1 cellular context compared by ENCODE assay signal in the genomic region with DNA sequence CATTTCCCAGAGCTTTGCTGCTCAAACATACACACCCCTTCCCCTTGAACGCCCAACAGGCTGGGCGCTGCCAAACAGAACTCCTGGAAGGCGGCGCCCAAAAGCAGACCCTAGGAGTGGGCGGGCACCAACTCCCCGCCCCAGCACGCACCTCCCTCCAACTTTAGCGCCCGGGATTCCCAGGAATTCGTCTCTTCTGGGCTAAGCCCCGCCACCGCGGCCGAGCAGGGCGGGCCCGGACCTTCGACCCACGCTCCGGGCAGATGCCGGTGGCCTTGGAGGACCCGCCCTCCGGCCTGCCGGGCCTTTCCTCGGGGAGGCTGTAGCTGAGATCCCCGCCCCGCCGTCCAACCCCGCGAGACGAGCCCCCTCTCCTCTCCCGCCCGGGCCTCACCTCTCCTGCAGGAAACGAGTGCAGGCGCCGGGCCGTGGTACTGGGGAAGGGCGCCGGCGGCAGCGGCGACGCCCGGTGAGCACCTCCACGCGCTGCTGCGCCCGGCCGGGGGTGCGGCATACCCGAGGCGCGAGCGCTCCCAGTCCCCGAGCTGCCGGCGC.
TF ChIP-seq lines count a peak whose summit lies in the region.

No MANE protein-coding gene starts in this region.

TF ChIP-seq in HepG2, 621 proteins besides CTCF, POLR2A, EP300 and RAD21 (continued from another document and continues in another):
- TF ChIP-seq, protein P1, sequence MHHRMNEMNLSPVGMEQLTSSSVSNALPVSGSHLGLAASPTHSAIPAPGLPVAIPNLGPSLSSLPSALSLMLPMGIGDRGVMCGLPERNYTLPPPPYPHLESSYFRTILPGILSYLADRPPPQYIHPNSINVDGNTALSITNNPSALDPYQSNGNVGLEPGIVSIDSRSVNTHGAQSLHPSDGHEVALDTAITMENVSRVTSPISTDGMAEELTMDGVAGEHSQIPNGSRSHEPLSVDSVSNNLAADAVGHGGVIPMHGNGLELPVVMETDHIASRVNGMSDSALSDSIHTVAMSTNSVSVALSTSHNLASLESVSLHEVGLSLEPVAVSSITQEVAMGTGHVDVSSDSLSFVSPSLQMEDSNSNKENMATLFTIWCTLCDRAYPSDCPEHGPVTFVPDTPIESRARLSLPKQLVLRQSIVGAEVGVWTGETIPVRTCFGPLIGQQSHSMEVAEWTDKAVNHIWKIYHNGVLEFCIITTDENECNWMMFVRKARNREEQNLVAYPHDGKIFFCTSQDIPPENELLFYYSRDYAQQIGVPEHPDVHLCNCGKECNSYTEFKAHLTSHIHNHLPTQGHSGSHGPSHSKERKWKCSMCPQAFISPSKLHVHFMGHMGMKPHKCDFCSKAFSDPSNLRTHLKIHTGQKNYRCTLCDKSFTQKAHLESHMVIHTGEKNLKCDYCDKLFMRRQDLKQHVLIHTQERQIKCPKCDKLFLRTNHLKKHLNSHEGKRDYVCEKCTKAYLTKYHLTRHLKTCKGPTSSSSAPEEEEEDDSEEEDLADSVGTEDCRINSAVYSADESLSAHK (CRISPR knock-in tag; IDR thresholded peaks at IDR 0.05; ENCODE audit: borderline replicate concordance), result no peak
- TF ChIP-seq E2F2 (CRISPR knock-in tag; IDR thresholded peaks at IDR 0.05; ENCODE audit: borderline replicate concordance) (no peak), ZNF782 (CRISPR knock-in tag; IDR thresholded peaks at IDR 0.05; ENCODE audit: borderline replicate concordance) (no peak), ZNF225 (CRISPR knock-in tag; IDR thresholded peaks at IDR 0.05) (no peak), ETV5 (CRISPR knock-in tag; IDR thresholded peaks at IDR 0.05; ENCODE audit: borderline replicate concordance) (no peak), NFATC3 (CRISPR knock-in tag; IDR thresholded peaks at IDR 0.05) (no peak), PPARG (CRISPR knock-in tag; conservative IDR thresholded peaks at IDR 0.05) (no peak), ZNF33A (CRISPR knock-in tag; IDR thresholded peaks at IDR 0.05; ENCODE audit: borderline replicate concordance) (no peak), ZNF3 (CRISPR knock-in tag; IDR thresholded peaks at IDR 0.05) (no peak), KLF11 (CRISPR knock-in tag; IDR thresholded peaks at IDR 0.05) (no peak), PATZ1 (CRISPR knock-in tag; IDR thresholded peaks at IDR 0.05) (no peak; the same call in none of the 2 replicates), NR2C2 (CRISPR knock-in tag; IDR thresholded peaks at IDR 0.05; ENCODE audit: borderline replicate concordance) (no peak), POLR2G (IDR thresholded peaks at IDR 0.05; ENCODE audit: low read depth, low read length) (no peak; the same call in 1 of the 2 replicates), GZF1 (CRISPR knock-in tag; IDR thresholded peaks at IDR 0.05) (no peak), SNRNP70 (IDR thresholded peaks at IDR 0.05; ENCODE audit: low read depth, low read length) (no peak), SKI (IDR thresholded peaks at IDR 0.05; ENCODE audit: partially characterized antibody) (no peak), ZNF563 (CRISPR knock-in tag; IDR thresholded peaks at IDR 0.05) (no peak), ZNF674 (CRISPR knock-in tag; IDR thresholded peaks at IDR 0.05; ENCODE audit: low read depth) (no peak), ZBTB10 (CRISPR knock-in tag; IDR thresholded peaks at IDR 0.05; ENCODE audit: borderline replicate concordance) (no peak; the same call in 1 of the 2 replicates), PTBP1 (IDR thresholded peaks at IDR 0.05; ENCODE audit: low read depth, low read length, poor library complexity, severe bottlenecking) (no peak), ZC3H13 (CRISPR knock-in tag; IDR thresholded peaks at IDR 0.05) (no peak; the same call in 1 of the 2 replicates), ZNF354B (CRISPR knock-in tag; IDR thresholded peaks at IDR 0.05) (no peak), NFRKB (IDR thresholded peaks at IDR 0.05) (no peak), MED13 (CRISPR knock-in tag; IDR thresholded peaks at IDR 0.05) (0 out of 2 replicates have a peak, but pooled peaks have one; percentile 16), ZNF841 (CRISPR knock-in tag; IDR thresholded peaks at IDR 0.05; ENCODE audit: borderline replicate concordance) (no peak), TERF1 (CRISPR knock-in tag; IDR thresholded peaks at IDR 0.05) (peak; percentile 94; the same call in 1 of the 2 replicates), ZNF432 (CRISPR knock-in tag; IDR thresholded peaks at IDR 0.05; ENCODE audit: borderline replicate concordance) (no peak), ZNF24 (IDR thresholded peaks at IDR 0.05) (no peak), ZNF160 (CRISPR knock-in tag; IDR thresholded peaks at IDR 0.05) (no peak; the same call in 1 of the 2 replicates), ZSCAN29 (CRISPR knock-in tag; conservative IDR thresholded peaks at IDR 0.05) (peak; percentile 63; the same call in 1 of the 2 replicates), ZNF546 (CRISPR knock-in tag; conservative IDR thresholded peaks at IDR 0.05) (no peak), TRIM22 (IDR thresholded peaks at IDR 0.05) (no peak), CBX1 (IDR thresholded peaks at IDR 0.05; ENCODE audit: low read depth) (peak; percentile 84), CEBPB (IDR thresholded peaks at IDR 0.05; ENCODE audit: borderline replicate concordance, low read depth, low read length) (no peak), BATF2 (CRISPR knock-in tag; IDR thresholded peaks at IDR 0.05) (0 out of 2 replicates have a peak, but pooled peaks have one; percentile 74), TAF15 (IDR thresholded peaks at IDR 0.05; ENCODE audit: low read depth, low read length, poor library complexity, severe bottlenecking) (peak; percentile 58), PBX2 (CRISPR knock-in tag; IDR thresholded peaks at IDR 0.05) (no peak), NCOA5 (CRISPR knock-in tag; IDR thresholded peaks at IDR 0.05) (no peak), RAD51 (IDR thresholded peaks at IDR 0.05; ENCODE audit: borderline replicate concordance) (no peak), THAP11 (CRISPR knock-in tag; IDR thresholded peaks at IDR 0.05) (no peak), HNRNPL (IDR thresholded peaks at IDR 0.05; ENCODE audit: low read depth, low read length) (peak; percentile 76; the same call in 1 of the 2 replicates)
- TF ChIP-seq, protein P2, sequence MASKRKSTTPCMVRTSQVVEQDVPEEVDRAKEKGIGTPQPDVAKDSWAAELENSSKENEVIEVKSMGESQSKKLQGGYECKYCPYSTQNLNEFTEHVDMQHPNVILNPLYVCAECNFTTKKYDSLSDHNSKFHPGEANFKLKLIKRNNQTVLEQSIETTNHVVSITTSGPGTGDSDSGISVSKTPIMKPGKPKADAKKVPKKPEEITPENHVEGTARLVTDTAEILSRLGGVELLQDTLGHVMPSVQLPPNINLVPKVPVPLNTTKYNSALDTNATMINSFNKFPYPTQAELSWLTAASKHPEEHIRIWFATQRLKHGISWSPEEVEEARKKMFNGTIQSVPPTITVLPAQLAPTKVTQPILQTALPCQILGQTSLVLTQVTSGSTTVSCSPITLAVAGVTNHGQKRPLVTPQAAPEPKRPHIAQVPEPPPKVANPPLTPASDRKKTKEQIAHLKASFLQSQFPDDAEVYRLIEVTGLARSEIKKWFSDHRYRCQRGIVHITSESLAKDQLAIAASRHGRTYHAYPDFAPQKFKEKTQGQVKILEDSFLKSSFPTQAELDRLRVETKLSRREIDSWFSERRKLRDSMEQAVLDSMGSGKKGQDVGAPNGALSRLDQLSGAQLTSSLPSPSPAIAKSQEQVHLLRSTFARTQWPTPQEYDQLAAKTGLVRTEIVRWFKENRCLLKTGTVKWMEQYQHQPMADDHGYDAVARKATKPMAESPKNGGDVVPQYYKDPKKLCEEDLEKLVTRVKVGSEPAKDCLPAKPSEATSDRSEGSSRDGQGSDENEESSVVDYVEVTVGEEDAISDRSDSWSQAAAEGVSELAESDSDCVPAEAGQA (IDR thresholded peaks at IDR 0.05; ENCODE audit: low read depth), result no peak
- TF ChIP-seq, protein P2 (CRISPR knock-in tag; IDR thresholded peaks at IDR 0.05; ENCODE audit: borderline replicate concordance), result no peak; the same call in 1 of the 2 replicates
